ENCODE assay signal across 35 cellular contexts in the genomic region with DNA sequence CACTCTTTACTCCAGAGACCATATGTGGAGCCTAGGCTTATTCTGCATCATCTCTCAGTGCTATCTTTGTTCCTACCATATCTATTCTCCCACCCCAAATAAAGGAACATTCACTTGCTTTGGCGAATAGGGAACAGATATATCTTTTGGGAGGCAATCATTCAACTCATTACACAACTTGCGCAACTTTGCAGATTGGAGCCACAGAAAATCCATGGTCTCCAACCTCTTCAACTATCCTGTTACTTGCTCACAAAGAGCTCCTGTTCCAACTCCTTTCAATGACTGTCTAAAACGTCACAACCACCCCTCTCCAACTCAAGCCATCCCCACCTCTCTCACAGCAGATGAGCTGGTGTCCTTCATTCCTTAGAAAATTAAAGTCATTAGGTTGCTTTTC.
"Had no signal": no experiment of that assay in that cellular context is flagged by ENCODE, and none has a peak within 500 bp of the region (broad histone marks: within the 10 kb centered on the region; RNA-seq: fewer than 3 reads in every experiment).

No MANE protein-coding gene starts in this region.

- H3K36me3 ChIP-seq: ascending aorta had no signal

- H3K4me1 ChIP-seq: ascending aorta had no signal

- H3K4me1 Mint-ChIP-seq: activated CD4-positive, alpha-beta T cell treated with anti-CD3 and anti-CD28 coated beads, Interleukin-2, amount 10 ng/mL, durations not matched to agents 24 days and 14 days; activated naive CD8-positive, alpha-beta T cell treated with anti-CD3 and anti-CD28 coated beads, Interleukin-2, amount 10 ng/mL, durations not matched to agents 7 days and 5 days; activated naive CD8-positive, alpha-beta T cell treated with anti-CD3 and anti-CD28 coated beads, Interleukin-2, amount 50 U/mL, for 24 hours; activated T-helper 17 cell treated with anti-CD3 and anti-CD28 coated beads, Interleukin-2, amount 50 U/mL, for 72 hours had no signal

- H3K4me3 Mint-ChIP-seq: activated B cell treated with CpG ODN at 0.5 μM for 24 hours; activated CD4-positive, alpha-beta memory T cell treated with anti-CD3 and anti-CD28 coated beads for 36 hours; activated CD4-positive, alpha-beta T cell treated with anti-CD3 and anti-CD28 coated beads, Interleukin-2, amount 10 ng/mL, durations not matched to agents 24 days and 14 days; activated CD8-positive, alpha-beta T cell treated with anti-CD3 and anti-CD28 coated beads for 36 hours; activated naive CD4-positive, alpha-beta T cell treated with anti-CD3 and anti-CD28 coated beads for 36 hours; activated naive CD8-positive, alpha-beta T cell treated with anti-CD3 and anti-CD28 coated beads, Interleukin-2, amount 10 ng/mL, durations not matched to agents 7 days and 5 days; activated naive CD8-positive, alpha-beta T cell treated with anti-CD3 and anti-CD28 coated beads, Interleukin-2, amount 50 U/mL, for 24 hours; activated T-cell treated with anti-CD3 and anti-CD28 coated beads, Interleukin-2, amount 50 U/mL, for 4 hours; activated T-cell treated with anti-CD3 and anti-CD28 coated beads, Interleukin-2, amount 50 U/mL, for 72 hours; activated T-helper 1 cell treated with anti-CD3 and anti-CD28 coated beads, Interleukin-12 subunit alpha, Interleukin-12 subunit beta, Interleukin-2, Interleukin-4 antibody, amounts not matched to agents 30 ng/mL and 10 ng/mL and 1 ng/mL, durations not matched to agents 14 hours and 24 hours and 36 hours; activated T-helper 17 cell treated with anti-CD3 and anti-CD28 coated beads, Interleukin-2, amount 50 U/mL, for 72 hours; brain; T-helper 1 cell treated with Interleukin-12 subunit alpha and Interleukin-12 subunit beta and Interleukin-4 antibody, amounts not matched to agents 30 μg/mL and 1 μg/mL, for 36 hours; T-helper 2 cell treated with Interferon-gamma antibody and Interleukin-4, amounts not matched to agents 5 μg/mL and 100 μg/mL, for 36 hours had no signal

- H3K36me3 Mint-ChIP-seq: activated CD4-positive, alpha-beta memory T cell treated with anti-CD3 and anti-CD28 coated beads for 36 hours; activated naive CD4-positive, alpha-beta T cell treated with anti-CD3 and anti-CD28 coated beads, Interleukin-2, amount 50 U/mL, for 72 hours; activated naive CD8-positive, alpha-beta T cell treated with anti-CD3 and anti-CD28 coated beads, Interleukin-2, amount 10 ng/mL, durations not matched to agents 7 days and 5 days; brain had no signal

- H3K4me3 ChIP-seq: ascending aorta had no signal

- DNase-seq: activated B cell treated with CpG ODN at 0.5 μM for 24 hours; activated CD4-positive, alpha-beta memory T cell treated with anti-CD3 and anti-CD28 coated beads for 36 hours; activated CD4-positive, alpha-beta T cell treated with anti-CD3 and anti-CD28 coated beads for 4 hours; activated CD4-positive, alpha-beta T cell treated with anti-CD3 and anti-CD28 coated beads, Interleukin-2, amount 10 ng/mL, durations not matched to agents 24 days and 14 days; activated CD4-positive, alpha-beta T cell treated with anti-CD3 and anti-CD28 coated beads, Interleukin-2, amount 50 U/mL, for 1 hour; activated CD4-positive, alpha-beta T cell treated with anti-CD3 and anti-CD28 coated beads, Interleukin-2, amount 50 U/mL, for 4 hours; activated CD4-positive, CD25-positive, alpha-beta regulatory T cell treated with anti-CD3 and anti-CD28 coated beads, Interleukin-2, amount 50 U/mL, for 72 hours; activated CD8-positive, alpha-beta memory T cell treated with anti-CD3 and anti-CD28 coated beads, Interleukin-2, amount 50 U/mL, for 4 hours; activated CD8-positive, alpha-beta T cell treated with anti-CD3 and anti-CD28 coated beads for 36 hours; activated effector memory CD4-positive, alpha-beta T cell treated with anti-CD3 and anti-CD28 coated beads, Interleukin-2, amount 50 U/mL, for 16 hours; activated gamma-delta T cell treated with Interleukin-2 at 50 U/mL for 16 hours; activated naive CD4-positive, alpha-beta T cell; activated naive CD4-positive, alpha-beta T cell treated with anti-CD3 and anti-CD28 coated beads for 36 hours; activated naive CD4-positive, alpha-beta T cell treated with anti-CD3 and anti-CD28 coated beads, Interleukin-2, amount 50 U/mL, for 16 hours; activated naive CD8-positive, alpha-beta T cell treated with anti-CD3 and anti-CD28 coated beads, Interleukin-2, amount 10 ng/mL, durations not matched to agents 7 days and 5 days; activated naive CD8-positive, alpha-beta T cell treated with anti-CD3 and anti-CD28 coated beads, Interleukin-2, amount 50 U/mL, for 24 hours; activated T-cell treated with anti-CD3 and anti-CD28 coated beads for 4 hours; activated T-cell treated with anti-CD3 and anti-CD28 coated beads, Interleukin-2, amount 50 U/mL, for 1 hour; activated T-cell treated with anti-CD3 and anti-CD28 coated beads, Interleukin-2, amount 50 U/mL, for 4 hours; activated T-cell treated with anti-CD3 and anti-CD28 coated beads, Interleukin-2, amount 50 U/mL, for 72 hours; amygdala; anterior cingulate cortex; central memory CD4-positive, alpha-beta T cell; T-helper 1 cell; T-helper 2 cell; T-helper 9 cell had no signal

- H3K27me3 ChIP-seq: ascending aorta had no signal

- H3K27ac Mint-ChIP-seq: activated B cell treated with CpG ODN at 0.5 μM for 24 hours; activated CD4-positive, alpha-beta memory T cell treated with anti-CD3 and anti-CD28 coated beads for 36 hours; activated CD4-positive, alpha-beta T cell treated with anti-CD3 and anti-CD28 coated beads, Interleukin-2, amount 10 ng/mL, durations not matched to agents 24 days and 14 days; activated CD8-positive, alpha-beta T cell treated with anti-CD3 and anti-CD28 coated beads for 36 hours; activated naive CD4-positive, alpha-beta T cell treated with anti-CD3 and anti-CD28 coated beads for 36 hours; activated naive CD4-positive, alpha-beta T cell treated with anti-CD3 and anti-CD28 coated beads, Interleukin-2, amount 50 U/mL, for 72 hours; activated naive CD8-positive, alpha-beta T cell treated with anti-CD3 and anti-CD28 coated beads, Interleukin-2, amount 10 ng/mL, durations not matched to agents 7 days and 5 days; activated naive CD8-positive, alpha-beta T cell treated with anti-CD3 and anti-CD28 coated beads, Interleukin-2, amount 50 U/mL, for 24 hours; activated T-cell treated with anti-CD3 and anti-CD28 coated beads, Interleukin-2, amount 50 U/mL, for 72 hours; activated T-helper 1 cell treated with anti-CD3 and anti-CD28 coated beads, Interleukin-12 subunit alpha, Interleukin-12 subunit beta, Interleukin-2, Interleukin-4 antibody, amounts not matched to agents 30 ng/mL and 10 ng/mL and 1 ng/mL, durations not matched to agents 14 hours and 24 hours and 36 hours; activated T-helper 17 cell treated with anti-CD3 and anti-CD28 coated beads, Interleukin-2, amount 50 U/mL, for 72 hours; brain; T-helper 1 cell treated with Interleukin-12 subunit alpha and Interleukin-12 subunit beta and Interleukin-4 antibody, amounts not matched to agents 30 μg/mL and 1 μg/mL, for 36 hours; T-helper 2 cell treated with Interferon-gamma antibody and Interleukin-4, amounts not matched to agents 5 μg/mL and 100 μg/mL, for 36 hours had no signal

- H3K27ac ChIP-seq: ascending aorta, VCaP had no signal

- H3K27me3 Mint-ChIP-seq: activated CD4-positive, alpha-beta memory T cell treated with anti-CD3 and anti-CD28 coated beads for 36 hours; activated CD4-positive, alpha-beta T cell treated with anti-CD3 and anti-CD28 coated beads, Interleukin-2, amount 10 ng/mL, durations not matched to agents 24 days and 14 days; activated CD8-positive, alpha-beta T cell treated with anti-CD3 and anti-CD28 coated beads for 36 hours; activated naive CD8-positive, alpha-beta T cell treated with anti-CD3 and anti-CD28 coated beads, Interleukin-2, amount 10 ng/mL, durations not matched to agents 7 days and 5 days; activated naive CD8-positive, alpha-beta T cell treated with anti-CD3 and anti-CD28 coated beads, Interleukin-2, amount 50 U/mL, for 24 hours; activated T-helper 17 cell treated with anti-CD3 and anti-CD28 coated beads, Interleukin-2, amount 50 U/mL, for 72 hours; brain had no signal

- FAIRE-seq: TTC549 had no signal

- H3K9me3 ChIP-seq: ascending aorta had no signal

- ATAC-seq: activated CD8-positive, alpha-beta T cell treated with anti-CD3 and anti-CD28 coated beads for 36 hours; activated naive CD4-positive, alpha-beta T cell treated with anti-CD3 and anti-CD28 coated beads, Interleukin-2, amount 50 U/mL, for 72 hours; activated naive CD8-positive, alpha-beta T cell treated with anti-CD3 and anti-CD28 coated beads, Interleukin-2, amount 50 U/mL, for 24 hours; activated T-cell treated with anti-CD3 and anti-CD28 coated beads, Interleukin-2, amount 50 U/mL, for 4 hours; activated T-cell treated with anti-CD3 and anti-CD28 coated beads, Interleukin-2, amount 50 U/mL, for 72 hours; activated T-helper 17 cell treated with anti-CD3 and anti-CD28 coated beads, Interleukin-2, amount 50 U/mL, for 72 hours had no signal

- H3K9me3 Mint-ChIP-seq: activated B cell treated with CpG ODN at 0.5 μM for 24 hours; activated CD4-positive, alpha-beta memory T cell treated with anti-CD3 and anti-CD28 coated beads for 36 hours; activated CD4-positive, alpha-beta T cell treated with anti-CD3 and anti-CD28 coated beads, Interleukin-2, amount 10 ng/mL, durations not matched to agents 24 days and 14 days; activated CD8-positive, alpha-beta T cell treated with anti-CD3 and anti-CD28 coated beads for 36 hours; activated naive CD4-positive, alpha-beta T cell treated with anti-CD3 and anti-CD28 coated beads for 36 hours; activated naive CD4-positive, alpha-beta T cell treated with anti-CD3 and anti-CD28 coated beads, Interleukin-2, amount 50 U/mL, for 72 hours; activated naive CD8-positive, alpha-beta T cell treated with anti-CD3 and anti-CD28 coated beads, Interleukin-2, amount 10 ng/mL, durations not matched to agents 7 days and 5 days; activated naive CD8-positive, alpha-beta T cell treated with anti-CD3 and anti-CD28 coated beads, Interleukin-2, amount 50 U/mL, for 24 hours; activated T-cell treated with anti-CD3 and anti-CD28 coated beads, Interleukin-2, amount 50 U/mL, for 4 hours; activated T-cell treated with anti-CD3 and anti-CD28 coated beads, Interleukin-2, amount 50 U/mL, for 72 hours; activated T-helper 1 cell treated with anti-CD3 and anti-CD28 coated beads, Interleukin-12 subunit alpha, Interleukin-12 subunit beta, Interleukin-2, Interleukin-4 antibody, amounts not matched to agents 30 ng/mL and 10 ng/mL and 1 ng/mL, durations not matched to agents 14 hours and 24 hours and 36 hours; activated T-helper 17 cell treated with anti-CD3 and anti-CD28 coated beads, Interleukin-2, amount 50 U/mL, for 72 hours; T-helper 1 cell treated with Interleukin-12 subunit alpha and Interleukin-12 subunit beta and Interleukin-4 antibody, amounts not matched to agents 30 μg/mL and 1 μg/mL, for 36 hours; T-helper 2 cell treated with Interferon-gamma antibody and Interleukin-4, amounts not matched to agents 5 μg/mL and 100 μg/mL, for 36 hours had no signal
